Comparison of ENCODE assay signal across 16 cellular contexts in genomic region chr2:120886967-120887672, GRCh38.
DNase-seq lines count a peak whose midpoint lies in the region; ATAC-seq and TF ChIP-seq lines count a peak whose summit lies in the region.
"Had no signal": no experiment of that assay in that cellular context is flagged by ENCODE, and none has a peak within 500 bp of the region (broad histone marks: within the 10 kb centered on the region; RNA-seq: fewer than 3 reads in every experiment).

No MANE protein-coding gene starts in this region.

- intact Hi-C loops in activated CD4-positive, alpha-beta T cell treated with anti-CD3 and anti-CD28 coated beads, Interleukin-2, amount 10 ng/mL, durations not matched to agents 24 days and 14 days (cut with micrococcal nuclease) = no loop called here

- DNase-seq in COR-L47 (lab: John Stamatoyannopoulos, UW) = peak; percentile 86
- peak; percentile 82 for DNase-seq in NCI-H2227 (lab: John Stamatoyannopoulos, UW; ENCODE audit: unreplicated experiment)
- DNase-seq in neural crest cell (ENCODE audit: low read depth, low spot score) = no peak
- DNase-seq in HT-29 (ENCODE audit: low spot score) = no peak
- DNase-seq in D341Med (ENCODE audit: low spot score) = no peak
- no peak for DNase-seq in activated CD4-positive, alpha-beta T cell treated with anti-CD3 and anti-CD28 coated beads, Interleukin-2, amount 10 ng/mL, durations not matched to agents 24 days and 14 days
- DNase-seq: activated CD8-positive, alpha-beta T cell treated with anti-CD3 and anti-CD28 coated beads for 36 hours; Kasumi-1; left cardiac atrium; NCI-H2171 treated with DMSO at 0.1 percent for 48 hours; PC-3; stimulated activated CD4-positive, alpha-beta T cell treated with anti-CD3 and anti-CD28 coated beads, Interleukin-4, amount 100 ng/mL, for 1 hour; trophoblast cell had no signal

- no peak for ATAC-seq in GM21515 (IDR thresholded peaks at IDR 0.05; ENCODE audit: unreplicated experiment)
- ATAC-seq: activated CD8-positive, alpha-beta T cell treated with anti-CD3 and anti-CD28 coated beads for 36 hours; left cardiac atrium; right lobe of liver had no signal

- peak overlapping the region; percentile 38 to 70 (median 53) for H3K4me3 Mint-ChIP-seq in brain
- H3K4me3 Mint-ChIP-seq in neural crest cell = peak overlapping the region; percentile 24
- no peak overlapping the region for H3K4me3 Mint-ChIP-seq in activated CD4-positive, alpha-beta T cell treated with anti-CD3 and anti-CD28 coated beads, Interleukin-2, amount 10 ng/mL, durations not matched to agents 24 days and 14 days
- H3K4me3 Mint-ChIP-seq: activated CD8-positive, alpha-beta T cell treated with anti-CD3 and anti-CD28 coated beads for 36 hours had no signal

- TF ChIP-seq CTCF in brain (conservative IDR thresholded peaks at IDR 0.05) (no peak), neural crest cell (conservative IDR thresholded peaks at IDR 0.05) (no peak)

- peak overlapping the region; percentile 78 to 95 (median 91) for H3K27ac Mint-ChIP-seq in brain
- H3K27ac Mint-ChIP-seq in neural crest cell (ENCODE audit: unreplicated experiment) = peak overlapping the region; percentile 79
- no peak overlapping the region for H3K27ac Mint-ChIP-seq in activated CD4-positive, alpha-beta T cell treated with anti-CD3 and anti-CD28 coated beads, Interleukin-2, amount 10 ng/mL, durations not matched to agents 24 days and 14 days
- H3K27ac Mint-ChIP-seq: activated CD8-positive, alpha-beta T cell treated with anti-CD3 and anti-CD28 coated beads for 36 hours had no signal

- H3K4me1 Mint-ChIP-seq in brain (peaks cover 90% of the 10 kb centered on the region), neural crest cell (peaks cover 69% of the 10 kb centered on the region)
- no peaks in the 10 kb centered on the region for H3K4me1 Mint-ChIP-seq in activated CD4-positive, alpha-beta T cell treated with anti-CD3 and anti-CD28 coated beads, Interleukin-2, amount 10 ng/mL, durations not matched to agents 24 days and 14 days

- H3K9me3 Mint-ChIP-seq in brain = peaks cover 0 to 4% (median 0%) of the 10 kb centered on the region in 5 experiments
- no peaks in the 10 kb centered on the region for H3K9me3 Mint-ChIP-seq in neural crest cell
- H3K9me3 Mint-ChIP-seq in activated CD4-positive, alpha-beta T cell treated with anti-CD3 and anti-CD28 coated beads, Interleukin-2, amount 10 ng/mL, durations not matched to agents 24 days and 14 days = no peaks in the 10 kb centered on the region
- H3K9me3 Mint-ChIP-seq: activated CD8-positive, alpha-beta T cell treated with anti-CD3 and anti-CD28 coated beads for 36 hours had no signal

- H3K27me3 Mint-ChIP-seq in brain (no peaks in the 10 kb centered on the region), neural crest cell (ENCODE audit: low read depth) (no peaks in the 10 kb centered on the region)
- no peaks in the 10 kb centered on the region for H3K27me3 Mint-ChIP-seq in activated CD4-positive, alpha-beta T cell treated with anti-CD3 and anti-CD28 coated beads, Interleukin-2, amount 10 ng/mL, durations not matched to agents 24 days and 14 days
- H3K27me3 Mint-ChIP-seq: activated CD8-positive, alpha-beta T cell treated with anti-CD3 and anti-CD28 coated beads for 36 hours had no signal

- H3K36me3 Mint-ChIP-seq in brain (no peaks in the 10 kb centered on the region), neural crest cell (ENCODE audit: low read depth) (no peaks in the 10 kb centered on the region)
- no peaks in the 10 kb centered on the region for H3K36me3 Mint-ChIP-seq in activated CD4-positive, alpha-beta T cell treated with anti-CD3 and anti-CD28 coated beads, Interleukin-2, amount 10 ng/mL, durations not matched to agents 24 days and 14 days (ENCODE audit: low read depth)

Comparison
In these comparisons a context has a peak if more than half of its experiments do, and no peak if none do; other contexts are left out.
1. DNase-seq: peak in COR-L47 (single experiment) and NCI-H2227 (single experiment); none in neural crest cell (single experiment), HT-29 (single experiment), D341Med (single experiment) and activated CD4-positive, alpha-beta T cell treated with anti-CD3 and anti-CD28 coated beads, Interleukin-2, amount 10 ng/mL, durations not matched to agents 24 days and 14 days (single experiment).